ENCODE assay signal across 8 cellular contexts in the genomic region with DNA sequence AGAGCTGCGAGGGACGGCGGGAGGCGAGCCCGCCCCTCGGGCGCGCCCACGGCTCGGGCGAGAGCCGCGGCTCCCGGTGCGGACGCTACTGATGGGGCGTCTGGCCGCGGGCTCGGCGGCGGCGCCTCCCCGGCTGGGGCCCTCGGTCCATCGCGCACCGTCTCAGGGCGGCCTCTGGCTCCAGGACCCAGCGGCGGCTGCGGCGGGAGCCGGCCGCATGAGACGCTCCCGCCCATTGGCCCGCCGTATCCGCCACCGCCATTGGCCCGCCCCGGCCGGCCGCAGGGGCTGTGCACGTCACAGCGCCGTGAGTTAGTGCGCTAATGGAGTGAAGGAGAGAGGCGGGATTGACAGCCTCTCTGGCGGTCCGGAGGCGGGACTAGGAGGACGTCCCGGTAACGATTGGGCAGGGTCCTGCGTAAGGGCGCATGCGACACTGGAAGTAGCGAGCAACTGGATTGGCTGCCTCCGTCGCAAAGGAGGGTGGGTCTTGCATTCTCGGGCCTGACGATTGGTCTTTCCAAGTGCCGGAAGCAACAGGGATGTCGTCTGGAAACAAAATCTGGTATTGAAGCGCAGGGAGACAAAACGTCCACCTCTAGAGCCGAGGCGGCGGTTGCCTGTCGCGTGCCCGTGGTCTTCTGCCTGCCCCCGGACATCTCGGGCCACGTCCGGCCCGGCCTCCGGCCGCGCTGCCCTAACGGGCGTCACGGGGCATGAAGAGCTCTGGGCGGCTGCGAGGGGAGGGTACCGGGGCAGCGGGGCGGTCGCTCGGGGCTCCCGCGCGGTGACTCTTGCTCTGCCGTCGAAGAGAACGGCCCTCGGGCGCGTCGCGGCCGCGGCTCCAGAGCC. TPM values are rescaled to one million over a fixed set of nuclear protein-coding genes. Genes with fewer than 3 reads are reported as not detected.
DNase-seq lines count a peak whose midpoint lies in the region; ATAC-seq and TF ChIP-seq lines count a peak whose summit lies in the region.

ANKRD11 (minus strand) TSS at position 176 of the 852 bp plus-strand sequence. CDS start 173,542 bp downstream, outside the sequence.

- H3K27ac ChIP-seq in OCI-LY3 (ENCODE audit: low read length): peak within 1 kb of the TSS; percentile 90

- H3K4me3 ChIP-seq in OCI-LY3 (ENCODE audit: low read length): peak within 1 kb of the TSS; percentile 90

- H4K20me1 ChIP-seq in OCI-LY3 (ENCODE audit: insufficient read depth, low read length): peaks cover 27% of the 10 kb centered on the region

- TF ChIP-seq CTCF in OCI-LY3 (IDR thresholded peaks at IDR 0.05; ENCODE audit: low read depth, low read length): no peak
- TF ChIP-seq CTCF in endothelial cell (IDR thresholded peaks at IDR 0.05; ENCODE audit: unreplicated experiment): no peak

- peaks cover 36% of the 10 kb centered on the region for H3K4me1 ChIP-seq in OCI-LY3 (ENCODE audit: low read length)

- H3K79me2 ChIP-seq in OCI-LY3 (ENCODE audit: low read length): peaks cover 64% of the 10 kb centered on the region

- H3K27ac Mint-ChIP-seq in endothelial cell (ENCODE audit: unreplicated experiment): peak within 1 kb of the TSS; percentile 96

- H3K27me3 ChIP-seq in OCI-LY3 (ENCODE audit: low read depth, low read length): no peaks in the 10 kb centered on the region

- peak within 1 kb of the TSS; percentile 80 for H3K9ac ChIP-seq in OCI-LY3 (ENCODE audit: low read length)

- H3K4me3 Mint-ChIP-seq in endothelial cell (ENCODE audit: unreplicated experiment): peak within 1 kb of the TSS; percentile 95

- H2AFZ ChIP-seq in OCI-LY3 (ENCODE audit: low read depth, low read length): peak within 1 kb of the TSS; percentile 84; the same call in 1 of the 2 replicates

- peaks cover 46% of the 10 kb centered on the region for H3K4me1 Mint-ChIP-seq in endothelial cell (ENCODE audit: unreplicated experiment)

- no peaks in the 10 kb centered on the region for H3K9me3 ChIP-seq in OCI-LY3 (ENCODE audit: insufficient read depth, low read length)

- peaks cover 11% of the 10 kb centered on the region for H3K36me3 ChIP-seq in OCI-LY3 (replicated peaks; ENCODE audit: low read depth, low read length)

- H3K27me3 Mint-ChIP-seq in endothelial cell (ENCODE audit: unreplicated experiment): peaks cover 15% of the 10 kb centered on the region

- H3K36me3 Mint-ChIP-seq in endothelial cell (ENCODE audit: low read depth, unreplicated experiment): peaks cover 8% of the 10 kb centered on the region

- DNase-seq in D341Med (ENCODE audit: low spot score) (peak; percentile 100), HuH-7 (ENCODE audit: low spot score) (peak; percentile 100), endothelial cell (ENCODE audit: low spot score) (peak; percentile 95), midbrain (lab: John Stamatoyannopoulos, UW) (peak; percentile 99)
- peak; percentile 99 for DNase-seq in activated CD8-positive, alpha-beta memory T cell treated with anti-CD3 and anti-CD28 coated beads, Interleukin-2, amount 50 U/mL, for 48 hours
- peak; percentile 96 to 97 for DNase-seq in stimulated activated CD8-positive, alpha-beta memory T cell treated with anti-CD3 and anti-CD28 coated beads, Interleukin-2, amount 100 ng/mL, for 1 hour (ENCODE audit: low read depth in 2 of 2)

- H3K4me2 ChIP-seq in OCI-LY3 (ENCODE audit: low read length): peak within 1 kb of the TSS; percentile 96

- peak; percentile 83 for ATAC-seq in GM21515 (IDR thresholded peaks at IDR 0.05; ENCODE audit: unreplicated experiment)

- H3K9me3 Mint-ChIP-seq in endothelial cell (ENCODE audit: unreplicated experiment): no peaks in the 10 kb centered on the region

RNA-seq across cellular contexts. Expression of gene ANKRD11, which starts in this region (rescaled TPM):
- 165 TPM for total RNA-seq in endothelial cell (ENCODE audit: unreplicated experiment)

Comparison
In these comparisons a context has a peak if more than half of its experiments do, and no peak if none do; other contexts are left out.
1. Peak in every context shown above with its lines: DNase-seq, ATAC-seq, H3K4me3 ChIP-seq and H3K27ac ChIP-seq.